2 cellular contexts compared by ENCODE assay signal in genomic region chr14:56183631-56184157, GRCh38.
TF ChIP-seq lines count a peak whose summit lies in the region.

No MANE protein-coding gene starts in this region.

TF ChIP-seq in HEK293, 187 proteins besides CTCF, POLR2A, EP300 and RAD21 (continued from another document):
- TF ChIP-seq, protein P1, sequence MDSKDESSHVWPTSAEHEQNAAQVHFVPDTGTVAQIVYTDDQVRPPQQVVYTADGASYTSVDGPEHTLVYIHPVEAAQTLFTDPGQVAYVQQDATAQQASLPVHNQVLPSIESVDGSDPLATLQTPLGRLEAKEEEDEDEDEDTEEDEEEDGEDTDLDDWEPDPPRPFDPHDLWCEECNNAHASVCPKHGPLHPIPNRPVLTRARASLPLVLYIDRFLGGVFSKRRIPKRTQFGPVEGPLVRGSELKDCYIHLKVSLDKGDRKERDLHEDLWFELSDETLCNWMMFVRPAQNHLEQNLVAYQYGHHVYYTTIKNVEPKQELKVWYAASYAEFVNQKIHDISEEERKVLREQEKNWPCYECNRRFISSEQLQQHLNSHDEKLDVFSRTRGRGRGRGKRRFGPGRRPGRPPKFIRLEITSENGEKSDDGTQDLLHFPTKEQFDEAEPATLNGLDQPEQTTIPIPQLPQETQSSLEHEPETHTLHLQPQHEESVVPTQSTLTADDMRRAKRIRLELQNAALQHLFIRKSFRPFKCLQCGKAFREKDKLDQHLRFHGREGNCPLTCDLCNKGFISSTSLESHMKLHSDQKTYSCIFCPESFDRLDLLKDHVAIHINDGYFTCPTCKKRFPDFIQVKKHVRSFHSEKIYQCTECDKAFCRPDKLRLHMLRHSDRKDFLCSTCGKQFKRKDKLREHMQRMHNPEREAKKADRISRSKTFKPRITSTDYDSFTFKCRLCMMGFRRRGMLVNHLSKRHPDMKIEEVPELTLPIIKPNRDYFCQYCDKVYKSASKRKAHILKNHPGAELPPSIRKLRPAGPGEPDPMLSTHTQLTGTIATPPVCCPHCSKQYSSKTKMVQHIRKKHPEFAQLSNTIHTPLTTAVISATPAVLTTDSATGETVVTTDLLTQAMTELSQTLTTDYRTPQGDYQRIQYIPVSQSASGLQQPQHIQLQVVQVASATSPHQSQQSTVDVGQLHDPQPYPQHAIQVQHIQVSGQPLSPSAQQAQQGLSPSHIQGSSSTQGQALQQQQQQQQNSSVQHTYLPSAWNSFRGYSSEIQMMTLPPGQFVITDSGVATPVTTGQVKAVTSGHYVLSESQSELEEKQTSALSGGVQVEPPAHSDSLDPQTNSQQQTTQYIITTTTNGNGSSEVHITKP (tag by site-specific recombination; IDR thresholded peaks at IDR 0.05), result no peak
- TF ChIP-seq PRDM6 (tag by site-specific recombination; IDR thresholded peaks at IDR 0.05) (peak; percentile 69), ZNF404 (tag by site-specific recombination; IDR thresholded peaks at IDR 0.05) (no peak), SALL2 (tag by site-specific recombination; IDR thresholded peaks at IDR 0.05; ENCODE audit: borderline replicate concordance) (no peak)

TF ChIP-seq in K562, 482 proteins besides CTCF, POLR2A, EP300 and RAD21 (continued from another document):
- TF ChIP-seq, protein P2, sequence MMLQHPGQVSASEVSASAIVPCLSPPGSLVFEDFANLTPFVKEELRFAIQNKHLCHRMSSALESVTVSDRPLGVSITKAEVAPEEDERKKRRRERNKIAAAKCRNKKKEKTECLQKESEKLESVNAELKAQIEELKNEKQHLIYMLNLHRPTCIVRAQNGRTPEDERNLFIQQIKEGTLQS (IDR thresholded peaks at IDR 0.05), result peak; percentile 77
- TF ChIP-seq, protein P2 (CRISPR knock-in tag; conservative IDR thresholded peaks at IDR 0.05), result no peak
- TF ChIP-seq REST (CRISPR knock-in tag; IDR thresholded peaks at IDR 0.05; ENCODE audit: low read depth) (no peak), ZSCAN29 (IDR thresholded peaks at IDR 0.05) (no peak), ZSCAN32 (CRISPR knock-in tag; IDR thresholded peaks at IDR 0.05) (peak; percentile 74), CEBPG (CRISPR knock-in tag; IDR thresholded peaks at IDR 0.05) (no peak), CEBPG (tag; conservative IDR thresholded peaks at IDR 0.05 in 1 of 2, IDR thresholded peaks at IDR 0.05 in 1 of 2) (peak; percentile 81 to 92), VEZF1 (CRISPR knock-in tag; IDR thresholded peaks at IDR 0.05) (no peak), HNRNPLL (IDR thresholded peaks at IDR 0.05; ENCODE audit: low read depth, low read length, poor library complexity, severe bottlenecking) (no peak), NR2F6 (CRISPR knock-in tag; IDR thresholded peaks at IDR 0.05) (no peak), TFAM (CRISPR knock-in tag; conservative IDR thresholded peaks at IDR 0.05) (no peak), ZNF384 (IDR thresholded peaks at IDR 0.05; ENCODE audit: low read depth, low read length) (no peak), ZNF224 (CRISPR knock-in tag; IDR thresholded peaks at IDR 0.05) (no peak), SIX5 (IDR thresholded peaks at IDR 0.05; ENCODE audit: borderline replicate concordance in 1 of 2, insufficient read depth in 1 of 2, low read depth in 1 of 2, low read length in 2 of 2) (no peak), MTF1 (CRISPR knock-in tag; IDR thresholded peaks at IDR 0.05; ENCODE audit: borderline replicate concordance) (no peak), NR2C1 (IDR thresholded peaks at IDR 0.05) (no peak), NR2C1 (tag; IDR thresholded peaks at IDR 0.05) (no peak), MAFK (IDR thresholded peaks at IDR 0.05; ENCODE audit: low read length) (no peak), ARID2 (IDR thresholded peaks at IDR 0.05) (no peak), KLF1 (tag; IDR thresholded peaks at IDR 0.05) (no peak), GTF2F1 (IDR thresholded peaks at IDR 0.05; ENCODE audit: low read depth, low read length) (no peak), NFXL1 (CRISPR knock-in tag; IDR thresholded peaks at IDR 0.05) (no peak), BCL6 (CRISPR knock-in tag; IDR thresholded peaks at IDR 0.05) (no peak), POLR3G (IDR thresholded peaks at IDR 0.05; ENCODE audit: extremely low read depth, insufficient read length, insufficient replicate concordance) (no peak), ESRRB (CRISPR knock-in tag; IDR thresholded peaks at IDR 0.05; ENCODE audit: borderline replicate concordance) (no peak), COPS2 (conservative IDR thresholded peaks at IDR 0.05) (no peak), TRIM24 (IDR thresholded peaks at IDR 0.05) (peak; percentile 42 to 60; a peak in 2 of 4 replicates), ATF4 (CRISPR knock-in tag; IDR thresholded peaks at IDR 0.05) (peak; percentile 82), ZNF780A (CRISPR knock-in tag; IDR thresholded peaks at IDR 0.05) (no peak), GATAD2B (IDR thresholded peaks at IDR 0.05; ENCODE audit: borderline replicate concordance) (no peak)
- TF ChIP-seq, protein P3, sequence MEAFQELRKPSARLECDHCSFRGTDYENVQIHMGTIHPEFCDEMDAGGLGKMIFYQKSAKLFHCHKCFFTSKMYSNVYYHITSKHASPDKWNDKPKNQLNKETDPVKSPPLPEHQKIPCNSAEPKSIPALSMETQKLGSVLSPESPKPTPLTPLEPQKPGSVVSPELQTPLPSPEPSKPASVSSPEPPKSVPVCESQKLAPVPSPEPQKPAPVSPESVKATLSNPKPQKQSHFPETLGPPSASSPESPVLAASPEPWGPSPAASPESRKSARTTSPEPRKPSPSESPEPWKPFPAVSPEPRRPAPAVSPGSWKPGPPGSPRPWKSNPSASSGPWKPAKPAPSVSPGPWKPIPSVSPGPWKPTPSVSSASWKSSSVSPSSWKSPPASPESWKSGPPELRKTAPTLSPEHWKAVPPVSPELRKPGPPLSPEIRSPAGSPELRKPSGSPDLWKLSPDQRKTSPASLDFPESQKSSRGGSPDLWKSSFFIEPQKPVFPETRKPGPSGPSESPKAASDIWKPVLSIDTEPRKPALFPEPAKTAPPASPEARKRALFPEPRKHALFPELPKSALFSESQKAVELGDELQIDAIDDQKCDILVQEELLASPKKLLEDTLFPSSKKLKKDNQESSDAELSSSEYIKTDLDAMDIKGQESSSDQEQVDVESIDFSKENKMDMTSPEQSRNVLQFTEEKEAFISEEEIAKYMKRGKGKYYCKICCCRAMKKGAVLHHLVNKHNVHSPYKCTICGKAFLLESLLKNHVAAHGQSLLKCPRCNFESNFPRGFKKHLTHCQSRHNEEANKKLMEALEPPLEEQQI (IDR thresholded peaks at IDR 0.05), result no peak
- TF ChIP-seq, protein P4, sequence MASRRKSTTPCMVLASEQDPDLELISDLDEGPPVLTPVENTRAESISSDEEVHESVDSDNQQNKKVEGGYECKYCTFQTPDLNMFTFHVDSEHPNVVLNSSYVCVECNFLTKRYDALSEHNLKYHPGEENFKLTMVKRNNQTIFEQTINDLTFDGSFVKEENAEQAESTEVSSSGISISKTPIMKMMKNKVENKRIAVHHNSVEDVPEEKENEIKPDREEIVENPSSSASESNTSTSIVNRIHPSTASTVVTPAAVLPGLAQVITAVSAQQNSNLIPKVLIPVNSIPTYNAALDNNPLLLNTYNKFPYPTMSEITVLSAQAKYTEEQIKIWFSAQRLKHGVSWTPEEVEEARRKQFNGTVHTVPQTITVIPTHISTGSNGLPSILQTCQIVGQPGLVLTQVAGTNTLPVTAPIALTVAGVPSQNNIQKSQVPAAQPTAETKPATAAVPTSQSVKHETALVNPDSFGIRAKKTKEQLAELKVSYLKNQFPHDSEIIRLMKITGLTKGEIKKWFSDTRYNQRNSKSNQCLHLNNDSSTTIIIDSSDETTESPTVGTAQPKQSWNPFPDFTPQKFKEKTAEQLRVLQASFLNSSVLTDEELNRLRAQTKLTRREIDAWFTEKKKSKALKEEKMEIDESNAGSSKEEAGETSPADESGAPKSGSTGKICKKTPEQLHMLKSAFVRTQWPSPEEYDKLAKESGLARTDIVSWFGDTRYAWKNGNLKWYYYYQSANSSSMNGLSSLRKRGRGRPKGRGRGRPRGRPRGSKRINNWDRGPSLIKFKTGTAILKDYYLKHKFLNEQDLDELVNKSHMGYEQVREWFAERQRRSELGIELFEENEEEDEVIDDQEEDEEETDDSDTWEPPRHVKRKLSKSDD (conservative IDR thresholded peaks at IDR 0.05; ENCODE audit: low read length), result no peak
- TF ChIP-seq, protein P5, sequence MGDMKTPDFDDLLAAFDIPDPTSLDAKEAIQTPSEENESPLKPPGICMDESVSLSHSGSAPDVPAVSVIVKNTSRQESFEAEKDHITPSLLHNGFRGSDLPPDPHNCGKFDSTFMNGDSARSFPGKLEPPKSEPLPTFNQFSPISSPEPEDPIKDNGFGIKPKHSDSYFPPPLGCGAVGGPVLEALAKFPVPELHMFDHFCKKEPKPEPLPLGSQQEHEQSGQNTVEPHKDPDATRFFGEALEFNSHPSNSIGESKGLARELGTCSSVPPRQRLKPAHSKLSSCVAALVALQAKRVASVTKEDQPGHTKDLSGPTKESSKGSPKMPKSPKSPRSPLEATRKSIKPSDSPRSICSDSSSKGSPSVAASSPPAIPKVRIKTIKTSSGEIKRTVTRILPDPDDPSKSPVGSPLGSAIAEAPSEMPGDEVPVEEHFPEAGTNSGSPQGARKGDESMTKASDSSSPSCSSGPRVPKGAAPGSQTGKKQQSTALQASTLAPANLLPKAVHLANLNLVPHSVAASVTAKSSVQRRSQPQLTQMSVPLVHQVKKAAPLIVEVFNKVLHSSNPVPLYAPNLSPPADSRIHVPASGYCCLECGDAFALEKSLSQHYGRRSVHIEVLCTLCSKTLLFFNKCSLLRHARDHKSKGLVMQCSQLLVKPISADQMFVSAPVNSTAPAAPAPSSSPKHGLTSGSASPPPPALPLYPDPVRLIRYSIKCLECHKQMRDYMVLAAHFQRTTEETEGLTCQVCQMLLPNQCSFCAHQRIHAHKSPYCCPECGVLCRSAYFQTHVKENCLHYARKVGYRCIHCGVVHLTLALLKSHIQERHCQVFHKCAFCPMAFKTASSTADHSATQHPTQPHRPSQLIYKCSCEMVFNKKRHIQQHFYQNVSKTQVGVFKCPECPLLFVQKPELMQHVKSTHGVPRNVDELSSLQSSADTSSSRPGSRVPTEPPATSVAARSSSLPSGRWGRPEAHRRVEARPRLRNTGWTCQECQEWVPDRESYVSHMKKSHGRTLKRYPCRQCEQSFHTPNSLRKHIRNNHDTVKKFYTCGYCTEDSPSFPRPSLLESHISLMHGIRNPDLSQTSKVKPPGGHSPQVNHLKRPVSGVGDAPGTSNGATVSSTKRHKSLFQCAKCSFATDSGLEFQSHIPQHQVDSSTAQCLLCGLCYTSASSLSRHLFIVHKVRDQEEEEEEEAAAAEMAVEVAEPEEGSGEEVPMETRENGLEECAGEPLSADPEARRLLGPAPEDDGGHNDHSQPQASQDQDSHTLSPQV (IDR thresholded peaks at IDR 0.05), result no peak
TF ChIP-seq in K562: peak in this region for 6.
